In the genomic region with DNA sequence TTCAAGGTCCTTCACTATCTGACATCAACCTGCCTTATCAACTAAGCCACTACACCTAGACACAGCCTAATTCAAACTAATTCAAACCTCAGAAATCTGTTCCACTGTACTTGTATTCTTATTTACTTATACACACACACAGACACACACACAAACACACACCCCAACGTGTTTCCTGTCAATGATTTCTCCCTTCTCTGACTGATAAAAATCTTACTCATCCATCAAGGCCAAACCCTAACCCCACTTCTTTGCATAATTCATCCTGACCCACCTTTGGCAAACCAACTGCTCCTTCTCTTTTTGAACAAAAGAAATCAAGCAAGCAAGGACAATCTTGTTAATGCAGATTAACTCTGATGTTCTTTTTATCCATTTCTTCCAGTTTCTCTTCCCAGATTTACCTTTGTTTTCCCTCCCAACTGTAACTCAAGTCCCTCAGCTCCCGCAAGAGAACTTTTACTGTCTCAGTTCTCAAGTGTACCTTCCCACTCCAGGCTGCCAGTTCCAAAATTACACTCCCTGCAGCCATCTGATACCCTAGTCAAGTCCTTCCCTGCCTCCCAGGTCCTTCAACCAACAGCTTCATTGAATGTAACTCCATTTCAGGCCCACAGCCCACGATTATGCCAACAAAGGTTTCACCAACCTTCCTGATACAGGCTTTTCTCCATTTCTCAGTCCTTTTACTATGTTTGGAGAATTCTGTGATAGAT, we compare ENCODE assay signal across 1 cellular context.
TF ChIP-seq lines count a peak whose summit lies in the region.

No MANE protein-coding gene starts in this region.

TF ChIP-seq in GM23338, 12 proteins besides CTCF, POLR2A, EP300 and RAD21:
- TF ChIP-seq REST (IDR thresholded peaks at IDR 0.05; ENCODE audit: unreplicated experiment) (no peak), EZH2phosphoT487 (IDR thresholded peaks at IDR 0.05; ENCODE audit: unreplicated experiment) (no peak), NANOG (IDR thresholded peaks at IDR 0.05; ENCODE audit: borderline replicate concordance) (no peak), CREB1 (CRISPR knock-in tag; IDR thresholded peaks at IDR 0.05; ENCODE audit: low read depth) (no peak)
- TF ChIP-seq, protein P1, sequence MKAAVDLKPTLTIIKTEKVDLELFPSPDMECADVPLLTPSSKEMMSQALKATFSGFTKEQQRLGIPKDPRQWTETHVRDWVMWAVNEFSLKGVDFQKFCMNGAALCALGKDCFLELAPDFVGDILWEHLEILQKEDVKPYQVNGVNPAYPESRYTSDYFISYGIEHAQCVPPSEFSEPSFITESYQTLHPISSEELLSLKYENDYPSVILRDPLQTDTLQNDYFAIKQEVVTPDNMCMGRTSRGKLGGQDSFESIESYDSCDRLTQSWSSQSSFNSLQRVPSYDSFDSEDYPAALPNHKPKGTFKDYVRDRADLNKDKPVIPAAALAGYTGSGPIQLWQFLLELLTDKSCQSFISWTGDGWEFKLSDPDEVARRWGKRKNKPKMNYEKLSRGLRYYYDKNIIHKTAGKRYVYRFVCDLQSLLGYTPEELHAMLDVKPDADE (IDR thresholded peaks at IDR 0.05), result no peak
TF ChIP-seq in GM23338: peak in this region for 0.
